20 cellular contexts compared by ENCODE assay signal in the genomic region with DNA sequence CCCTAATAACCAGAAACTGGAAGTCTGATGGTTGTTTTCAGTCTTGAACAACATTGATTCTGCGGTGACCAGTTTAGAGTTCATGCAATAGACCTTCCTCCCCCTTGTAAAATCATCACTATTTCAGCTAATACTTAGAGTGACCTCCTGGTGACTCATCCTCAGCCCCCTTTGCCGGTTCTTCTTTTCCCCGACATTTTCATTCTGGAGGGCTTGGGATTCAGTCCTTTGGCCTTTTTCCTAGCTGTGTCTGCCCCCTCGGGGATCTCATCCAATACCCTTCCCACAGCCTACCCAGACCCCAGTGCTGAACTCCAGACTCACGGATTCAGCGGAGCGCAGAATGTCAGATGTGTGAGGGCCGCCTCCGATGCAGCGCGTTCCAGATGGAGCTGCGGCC. TPM values are rescaled to one million over a fixed set of nuclear protein-coding genes. Genes with fewer than 3 reads are reported as not detected.
"Had no signal": no experiment of that assay in that cellular context is flagged by ENCODE, and none has a peak within 500 bp of the region (broad histone marks: within the 10 kb centered on the region; RNA-seq: fewer than 3 reads in every experiment).

No MANE protein-coding gene starts in this region.

- H3K36me3 ChIP-seq: adrenal gland, tibial nerve, vagina had no signal

- FAIRE-seq: colon, endometrium had no signal

- DNase-seq: activated B cell treated with CpG ODN at 0.5 μM for 24 hours; activated CD4-positive, alpha-beta T cell treated with anti-CD3 and anti-CD28 coated beads for 48 hours; activated CD8-positive, alpha-beta T cell treated with anti-CD3 and anti-CD28 coated beads for 36 hours; activated effector memory CD4-positive, alpha-beta T cell treated with Interleukin-2 at 50 U/mL for 16 hours; activated T-cell treated with anti-CD3 and anti-CD28 coated beads, Interleukin-2, amount 50 U/mL, for 4 hours; adrenal gland; caudate nucleus; left ventricle myocardium superior; posterior cingulate gyrus; stimulated activated CD4-positive, alpha-beta T cell treated with anti-CD3 and anti-CD28 coated beads, Interleukin-4, amount 100 ng/mL, for 24 hours; stimulated activated naive CD4-positive, alpha-beta T cell treated with Interleukin-2 at 50 U/mL for 16 hours; substantia nigra; T-helper 17 cell had no signal

- H3K4me1 ChIP-seq: adrenal gland had no signal

- H3K9me3 ChIP-seq: adrenal gland, vagina had no signal

- H3K27ac ChIP-seq: adrenal gland, tibial nerve, vagina had no signal

- ATAC-seq: activated CD8-positive, alpha-beta T cell treated with anti-CD3 and anti-CD28 coated beads for 36 hours; activated T-cell treated with anti-CD3 and anti-CD28 coated beads, Interleukin-2, amount 50 U/mL, for 4 hours; left ventricle myocardium superior; T-helper 17 cell had no signal

- H3K4me3 ChIP-seq: adrenal gland, tibial nerve, vagina had no signal

RNA-seq across cellular contexts. Expression of gene BHLHE23, which starts 7.5 kb away (rescaled TPM):
- total RNA-seq: activated B cell treated with CpG ODN at 0.5 μM for 24 hours; activated CD8-positive, alpha-beta T cell treated with anti-CD3 and anti-CD28 coated beads for 36 hours; activated T-cell treated with anti-CD3 and anti-CD28 coated beads, Interleukin-2, amount 50 U/mL, for 4 hours; adrenal gland; kidney epithelial cell; left ventricle myocardium superior; skeletal muscle tissue; T-helper 17 cell; tibial nerve; vagina had no signal
- polyA plus RNA-seq: adrenal gland, esophagus had no signal
